8 cellular contexts compared by ENCODE assay signal in the genomic region with DNA sequence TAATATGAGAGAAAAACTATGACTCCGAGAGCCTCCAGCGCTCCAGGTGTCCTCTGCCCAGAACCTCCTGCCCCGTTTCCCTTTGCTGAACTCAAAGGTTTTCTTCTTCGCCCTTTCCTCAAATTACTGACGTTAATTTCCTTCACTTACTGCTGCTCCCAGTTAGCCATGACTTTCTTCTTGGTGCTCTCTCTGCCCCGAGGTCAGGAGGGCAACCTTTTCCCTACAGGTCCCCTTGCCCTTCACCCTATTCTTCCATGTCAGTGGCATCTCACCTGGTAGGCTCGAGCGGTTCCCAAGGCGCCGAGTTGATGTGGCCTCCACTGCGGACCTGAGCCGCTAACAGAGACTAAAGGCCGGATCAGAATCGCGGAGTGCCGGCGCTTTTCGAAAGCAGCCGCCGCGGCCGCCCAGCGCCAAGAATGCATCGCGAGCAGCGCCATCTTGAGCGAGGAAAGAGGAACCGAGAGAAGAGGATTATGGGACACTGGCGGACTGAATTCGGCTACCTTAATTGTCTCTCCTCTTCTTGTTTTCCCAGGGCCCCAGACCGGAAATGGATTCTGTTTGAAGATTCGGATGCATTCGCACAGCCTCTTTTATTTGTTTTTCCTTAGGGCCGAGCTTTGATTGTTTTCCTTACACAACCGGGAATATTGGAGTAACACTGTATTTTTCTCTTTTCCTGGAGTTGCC. TPM values are rescaled to one million over a fixed set of nuclear protein-coding genes. Genes with fewer than 3 reads are reported as not detected.
DNase-seq lines count a peak whose midpoint lies in the region; ATAC-seq, FAIRE-seq and TF ChIP-seq lines count a peak whose summit lies in the region.

A gene (minus strand): TSS at position 454 of the 696 bp plus-strand sequence. CDS start 11 bp downstream, at position 443.

- POLR2A ChIA-PET in A549 (lab: Yijun Ruan, JAX), result no interaction called here

- H3K4me2 ChIP-seq in A549, result peak within 1 kb of the TSS; percentile 86

- TF ChIP-seq RAD21 in A549 (conservative IDR thresholded peaks at IDR 0.05 in 1 of 2, IDR thresholded peaks at IDR 0.05 in 1 of 2), result no peak

- H3K27ac ChIP-seq in A549 (peak within 1 kb of the TSS; percentile 90 to 93), spleen (peak within 1 kb of the TSS; percentile 62 to 85 (median 80))

- TF ChIP-seq CTCF in A549 (IDR thresholded peaks at IDR 0.05) (no peak), WI38 (IDR thresholded peaks at IDR 0.05; ENCODE audit: low read depth, low read length) (no peak), spleen (IDR thresholded peaks at IDR 0.05 in 8 of 11, conservative IDR thresholded peaks at IDR 0.05 in 3 of 11) (peak in 1 of 11 experiments; percentile 18)

- H3K4me1 ChIP-seq in A549 (peaks cover 4% of the 10 kb centered on the region; the same call in 2 of the 3 replicates), spleen (peaks cover 0 to 41% (median 17%) of the 10 kb centered on the region in 6 donors)

- TF ChIP-seq POLR2A in A549 (IDR thresholded peaks at IDR 0.05; ENCODE audit: low read length) (peak; percentile 35), spleen (IDR thresholded peaks at IDR 0.05) (no peak)

- H3K36me3 ChIP-seq in spleen, result no peaks in the 10 kb centered on the region

- WGBS in A549 (ENCODE audit: missing lambda C conversion rate), result 4% methylated on average over 24 of the region's 35 CpGs
- WGBS in spleen, 5 donors, result 1 to 42% (median 4%) methylated on average over 32 to 35 of the region's 35 CpGs

- TF ChIP-seq EP300 in A549 (IDR thresholded peaks at IDR 0.05), result no peak

- peak; percentile 60 to 79 for DNase-seq in A549 (ENCODE audit: low read depth in 1 of 2, low spot score in 1 of 2)
- peak; percentile 77 for DNase-seq in NCI-H2171 treated with DMSO at 0.1 percent for 48 hours (lab: John Stamatoyannopoulos, UW)
- peak; percentile 55 for DNase-seq in central memory CD4-positive, alpha-beta T cell
- DNase-seq in inferior parietal cortex (ENCODE audit: extremely low spot score), result peak; percentile 79
- DNase-seq in spleen, result peak; percentile 85

- CTCF ChIA-PET in A549 (lab: Yijun Ruan, JAX), result no interaction called here

- H3K27me3 ChIP-seq in spleen (replicated peaks in 1 of 7), result no peaks in the 10 kb centered on the region

- ATAC-seq in A549 (peak; percentile 95 to 99), GM18858 (IDR thresholded peaks at IDR 0.05; ENCODE audit: unreplicated experiment) (peak; percentile 73), HG03097 (IDR thresholded peaks at IDR 0.05; ENCODE audit: low FRiP score, unreplicated experiment) (peak; percentile 80)

- no peaks in the 10 kb centered on the region for H3K9me3 ChIP-seq in A549
- H3K9me3 ChIP-seq in spleen, result no peaks in the 10 kb centered on the region

- peak within 1 kb of the TSS; percentile 87 for H3K4me3 ChIP-seq in A549
- peak within 1 kb of the TSS; percentile 78 for H3K4me3 ChIP-seq in WI38 (ENCODE audit: low read depth, low read length)
- peak within 1 kb of the TSS; percentile 37 to 80 (median 58) for H3K4me3 ChIP-seq in spleen

- FAIRE-seq in A549 (lab: Jason Lieb, UNC), result peak; percentile 84

- intact Hi-C loops in spleen (cut with DNase I; ENCODE audit: low total_unique reads), result no loop called here

TF ChIP-seq in A549, 52 proteins besides CTCF, POLR2A, EP300 and RAD21:
- no peak for TF ChIP-seq SREBF2 (IDR thresholded peaks at IDR 0.05)
- TF ChIP-seq GATA3 (IDR thresholded peaks at IDR 0.05; ENCODE audit: borderline replicate concordance), result no peak
- TF ChIP-seq, protein P1, sequence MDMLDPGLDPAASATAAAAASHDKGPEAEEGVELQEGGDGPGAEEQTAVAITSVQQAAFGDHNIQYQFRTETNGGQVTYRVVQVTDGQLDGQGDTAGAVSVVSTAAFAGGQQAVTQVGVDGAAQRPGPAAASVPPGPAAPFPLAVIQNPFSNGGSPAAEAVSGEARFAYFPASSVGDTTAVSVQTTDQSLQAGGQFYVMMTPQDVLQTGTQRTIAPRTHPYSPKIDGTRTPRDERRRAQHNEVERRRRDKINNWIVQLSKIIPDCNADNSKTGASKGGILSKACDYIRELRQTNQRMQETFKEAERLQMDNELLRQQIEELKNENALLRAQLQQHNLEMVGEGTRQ (IDR thresholded peaks at IDR 0.05), result peak; percentile 32; the same call in 1 of the 2 replicates
- peak; percentile 79; the same call in 1 of the 2 replicates for TF ChIP-seq KDM5A (IDR thresholded peaks at IDR 0.05)
- peak; percentile 60 to 64; a peak in 2 of 5 replicates for TF ChIP-seq JUN (IDR thresholded peaks at IDR 0.05)
- peak; percentile 77 for TF ChIP-seq PHF8 (IDR thresholded peaks at IDR 0.05; ENCODE audit: borderline replicate concordance, low read depth)
TF ChIP-seq in A549: peak in this region for 4.

RNA-seq across cellular contexts. Expression of the gene that starts here (rescaled TPM):
- polyA plus RNA-seq in A549 (2011; rRNA removed), result 39.6 and 41.8 TPM in 2 replicates
- 11.8 and 12.8 TPM in 2 replicates for polyA plus RNA-seq in A549 (2012; cell fraction: cytosol; rRNA removed)
- polyA plus RNA-seq in A549 (2012; cell fraction: nucleus; rRNA removed), result 14.3 and 21.1 TPM in 2 replicates
- 19.4 to 21.9 TPM (median 20.3 TPM) in 3 replicates for polyA plus RNA-seq in A549 (2017; fragmentation: RNase III; extraction: RNeasy Plus Mini Kit Qiagen cat#74134 plus additional on column Dnase treatment)
- 15.9 and 20.0 TPM in 2 replicates for polyA minus RNA-seq in A549 (2011; rRNA and poly(A)+ RNA removed)
- 10 to 100 TPM; 24.1 to 65.8 (median 26.8) TPM for total RNA-seq in spleen
- 10 to 100 TPM; 10.0 to 13.3 (median 11.3) TPM for polyA plus RNA-seq in spleen

Comparison
In these comparisons a context has a peak if more than half of its experiments do, and no peak if none do; other contexts are left out.
1. Peak in every context shown above with its lines: DNase-seq, ATAC-seq, H3K4me3 ChIP-seq and H3K27ac ChIP-seq.